ENCODE assay signal across 1 cellular context in the genomic region with DNA sequence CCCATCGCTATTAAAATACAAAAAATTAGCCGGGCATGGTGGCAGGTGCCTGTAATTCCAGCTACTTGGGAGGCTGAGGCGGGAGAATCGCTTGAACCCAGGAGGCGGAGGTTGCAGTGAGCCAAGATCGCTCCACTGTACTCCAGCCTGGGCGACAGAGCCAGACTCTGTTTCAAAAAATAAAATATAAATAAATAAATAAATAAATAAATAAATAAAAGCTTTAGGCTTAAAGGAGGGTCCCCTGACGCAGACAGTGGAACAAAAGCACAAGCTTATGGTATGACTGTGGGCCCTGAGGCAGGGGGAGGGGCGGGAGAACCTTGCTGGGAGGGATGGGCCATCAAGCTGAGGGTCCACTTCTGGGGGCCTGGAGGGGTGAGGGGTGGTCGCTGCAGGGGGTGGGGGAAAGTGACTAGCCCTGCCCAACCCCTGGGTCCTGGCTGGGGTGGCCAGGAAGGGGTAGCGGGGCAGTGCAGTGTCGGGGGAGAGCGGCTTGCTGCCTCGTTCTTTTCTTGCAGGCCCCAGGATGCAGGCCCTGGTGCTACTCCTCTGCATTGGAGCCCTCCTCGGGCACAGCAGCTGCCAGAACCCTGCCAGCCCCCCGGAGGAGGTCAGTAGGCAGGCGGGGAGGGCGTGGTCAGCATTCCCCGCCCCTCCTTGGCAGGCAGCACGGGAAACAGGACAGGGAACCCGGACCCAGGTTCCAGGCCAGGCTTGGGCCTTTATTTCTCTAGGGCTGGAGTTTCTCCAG.
TF ChIP-seq lines count a peak whose summit lies in the region.

No MANE protein-coding gene starts in this region.

TF ChIP-seq in endothelial cell of umbilical vein, 7 proteins besides CTCF, POLR2A, EP300 and RAD21:
- TF ChIP-seq POLR2AphosphoS5 (IDR thresholded peaks at IDR 0.05; ENCODE audit: insufficient read depth, low read depth, low read length) (no peak), MYC (IDR thresholded peaks at IDR 0.05; ENCODE audit: low read depth, low read length) (no peak)
- TF ChIP-seq, protein P1, sequence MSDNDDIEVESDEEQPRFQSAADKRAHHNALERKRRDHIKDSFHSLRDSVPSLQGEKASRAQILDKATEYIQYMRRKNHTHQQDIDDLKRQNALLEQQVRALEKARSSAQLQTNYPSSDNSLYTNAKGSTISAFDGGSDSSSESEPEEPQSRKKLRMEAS (IDR thresholded peaks at IDR 0.05; ENCODE audit: insufficient read depth, insufficient read length): no peak
